Comparison of ENCODE assay signal across 1 cellular context in the genomic region with DNA sequence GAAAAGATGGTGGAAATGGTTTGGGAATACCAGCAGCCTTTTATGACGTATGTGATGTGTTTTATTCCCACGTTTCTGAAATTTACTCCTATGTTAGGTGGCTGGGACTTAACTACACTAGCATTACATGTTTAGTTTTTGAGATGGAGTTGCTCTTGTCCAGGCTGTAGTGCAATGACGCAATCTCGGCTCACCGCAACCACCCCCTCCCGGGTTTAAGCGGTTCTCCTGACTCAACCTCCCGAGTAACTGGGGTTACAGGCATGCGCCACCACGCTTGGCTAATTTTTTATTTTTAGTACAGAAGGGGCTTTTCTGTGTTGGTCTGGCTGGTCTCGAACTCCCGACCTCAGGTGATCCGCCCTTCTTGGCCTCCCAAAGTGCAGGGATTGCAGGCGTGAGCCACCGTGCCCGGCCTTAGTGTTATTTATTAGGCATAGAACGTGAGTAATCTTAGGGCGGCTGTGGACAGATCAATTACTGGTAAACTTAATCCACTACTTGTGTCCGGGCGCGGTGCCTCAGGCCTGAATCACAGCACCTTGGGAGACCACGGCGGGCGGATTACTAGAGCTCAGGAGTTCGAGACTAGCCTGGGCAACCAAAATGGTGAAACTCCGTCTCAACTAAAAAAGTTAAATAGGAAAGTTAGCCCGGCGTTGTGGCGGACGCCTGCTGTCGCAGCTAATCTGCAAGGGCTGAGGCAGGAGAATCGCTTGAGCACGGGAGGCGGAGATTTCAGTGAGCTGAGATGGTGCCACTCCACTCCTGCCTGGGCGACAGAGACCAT.
TF ChIP-seq lines count a peak whose summit lies in the region.

No MANE protein-coding gene starts in this region.

TF ChIP-seq in GM12878, 131 proteins besides CTCF, POLR2A, EP300 and RAD21 (continued from another document and continues in another):
- peak; percentile 19; the same call in 1 of the 2 replicates for TF ChIP-seq ZNF207 (IDR thresholded peaks at IDR 0.05; ENCODE audit: borderline replicate concordance)
- no peak for TF ChIP-seq HDAC6 (IDR thresholded peaks at IDR 0.05; ENCODE audit: unreplicated experiment)
- TF ChIP-seq, protein P1, sequence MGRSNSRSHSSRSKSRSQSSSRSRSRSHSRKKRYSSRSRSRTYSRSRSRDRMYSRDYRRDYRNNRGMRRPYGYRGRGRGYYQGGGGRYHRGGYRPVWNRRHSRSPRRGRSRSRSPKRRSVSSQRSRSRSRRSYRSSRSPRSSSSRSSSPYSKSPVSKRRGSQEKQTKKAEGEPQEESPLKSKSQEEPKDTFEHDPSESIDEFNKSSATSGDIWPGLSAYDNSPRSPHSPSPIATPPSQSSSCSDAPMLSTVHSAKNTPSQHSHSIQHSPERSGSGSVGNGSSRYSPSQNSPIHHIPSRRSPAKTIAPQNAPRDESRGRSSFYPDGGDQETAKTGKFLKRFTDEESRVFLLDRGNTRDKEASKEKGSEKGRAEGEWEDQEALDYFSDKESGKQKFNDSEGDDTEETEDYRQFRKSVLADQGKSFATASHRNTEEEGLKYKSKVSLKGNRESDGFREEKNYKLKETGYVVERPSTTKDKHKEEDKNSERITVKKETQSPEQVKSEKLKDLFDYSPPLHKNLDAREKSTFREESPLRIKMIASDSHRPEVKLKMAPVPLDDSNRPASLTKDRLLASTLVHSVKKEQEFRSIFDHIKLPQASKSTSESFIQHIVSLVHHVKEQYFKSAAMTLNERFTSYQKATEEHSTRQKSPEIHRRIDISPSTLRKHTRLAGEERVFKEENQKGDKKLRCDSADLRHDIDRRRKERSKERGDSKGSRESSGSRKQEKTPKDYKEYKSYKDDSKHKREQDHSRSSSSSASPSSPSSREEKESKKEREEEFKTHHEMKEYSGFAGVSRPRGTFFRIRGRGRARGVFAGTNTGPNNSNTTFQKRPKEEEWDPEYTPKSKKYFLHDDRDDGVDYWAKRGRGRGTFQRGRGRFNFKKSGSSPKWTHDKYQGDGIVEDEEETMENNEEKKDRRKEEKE (IDR thresholded peaks at IDR 0.05), result no peak
- no peak for TF ChIP-seq NR2C2 (IDR thresholded peaks at IDR 0.05; ENCODE audit: borderline replicate concordance, control insufficient read depth, insufficient read length, low read depth)
- no peak for TF ChIP-seq REST (IDR thresholded peaks at IDR 0.05; ENCODE audit: low read depth, low read length)
- no peak for TF ChIP-seq CHD2 (IDR thresholded peaks at IDR 0.05; ENCODE audit: borderline replicate concordance, low read depth, low read length)
- peak; percentile 45 to 58 for TF ChIP-seq IKZF2 (IDR thresholded peaks at IDR 0.05)
- no peak for TF ChIP-seq EZH2 (IDR thresholded peaks at IDR 0.05; ENCODE audit: borderline replicate concordance, control insufficient read depth, low read depth, low read length)
- TF ChIP-seq PML (IDR thresholded peaks at IDR 0.05; ENCODE audit: low read length), result peak; percentile 23; the same call in 1 of the 2 replicates
- no peak for TF ChIP-seq SIN3A (IDR thresholded peaks at IDR 0.05; ENCODE audit: low read depth, low read length)
- no peak for TF ChIP-seq KDM1A (IDR thresholded peaks at IDR 0.05; ENCODE audit: borderline replicate concordance)
- TF ChIP-seq RBBP5 (conservative IDR thresholded peaks at IDR 0.05), result no peak
- TF ChIP-seq, protein P2, sequence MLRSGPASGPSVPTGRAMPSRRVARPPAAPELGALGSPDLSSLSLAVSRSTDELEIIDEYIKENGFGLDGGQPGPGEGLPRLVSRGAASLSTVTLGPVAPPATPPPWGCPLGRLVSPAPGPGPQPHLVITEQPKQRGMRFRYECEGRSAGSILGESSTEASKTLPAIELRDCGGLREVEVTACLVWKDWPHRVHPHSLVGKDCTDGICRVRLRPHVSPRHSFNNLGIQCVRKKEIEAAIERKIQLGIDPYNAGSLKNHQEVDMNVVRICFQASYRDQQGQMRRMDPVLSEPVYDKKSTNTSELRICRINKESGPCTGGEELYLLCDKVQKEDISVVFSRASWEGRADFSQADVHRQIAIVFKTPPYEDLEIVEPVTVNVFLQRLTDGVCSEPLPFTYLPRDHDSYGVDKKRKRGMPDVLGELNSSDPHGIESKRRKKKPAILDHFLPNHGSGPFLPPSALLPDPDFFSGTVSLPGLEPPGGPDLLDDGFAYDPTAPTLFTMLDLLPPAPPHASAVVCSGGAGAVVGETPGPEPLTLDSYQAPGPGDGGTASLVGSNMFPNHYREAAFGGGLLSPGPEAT (IDR thresholded peaks at IDR 0.05; ENCODE audit: low read depth), result peak; percentile 44; the same call in 1 of the 2 replicates
- 0 out of 2 replicates have a peak, but pooled peaks have one; percentile 58 for TF ChIP-seq MEF2A (IDR thresholded peaks at IDR 0.05; ENCODE audit: insufficient read depth, low read depth, low read length)
- TF ChIP-seq CBX5 (IDR thresholded peaks at IDR 0.05; ENCODE audit: low read depth), result no peak
- no peak for TF ChIP-seq RCOR1 (conservative IDR thresholded peaks at IDR 0.05; ENCODE audit: low read depth, low read length)
- TF ChIP-seq, protein P3, sequence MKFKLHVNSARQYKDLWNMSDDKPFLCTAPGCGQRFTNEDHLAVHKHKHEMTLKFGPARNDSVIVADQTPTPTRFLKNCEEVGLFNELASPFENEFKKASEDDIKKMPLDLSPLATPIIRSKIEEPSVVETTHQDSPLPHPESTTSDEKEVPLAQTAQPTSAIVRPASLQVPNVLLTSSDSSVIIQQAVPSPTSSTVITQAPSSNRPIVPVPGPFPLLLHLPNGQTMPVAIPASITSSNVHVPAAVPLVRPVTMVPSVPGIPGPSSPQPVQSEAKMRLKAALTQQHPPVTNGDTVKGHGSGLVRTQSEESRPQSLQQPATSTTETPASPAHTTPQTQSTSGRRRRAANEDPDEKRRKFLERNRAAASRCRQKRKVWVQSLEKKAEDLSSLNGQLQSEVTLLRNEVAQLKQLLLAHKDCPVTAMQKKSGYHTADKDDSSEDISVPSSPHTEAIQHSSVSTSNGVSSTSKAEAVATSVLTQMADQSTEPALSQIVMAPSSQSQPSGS (IDR thresholded peaks at IDR 0.05; ENCODE audit: low read length), result peak; percentile 85
- TF ChIP-seq ZBTB33 (IDR thresholded peaks at IDR 0.05), result no peak
- TF ChIP-seq, protein P4, sequence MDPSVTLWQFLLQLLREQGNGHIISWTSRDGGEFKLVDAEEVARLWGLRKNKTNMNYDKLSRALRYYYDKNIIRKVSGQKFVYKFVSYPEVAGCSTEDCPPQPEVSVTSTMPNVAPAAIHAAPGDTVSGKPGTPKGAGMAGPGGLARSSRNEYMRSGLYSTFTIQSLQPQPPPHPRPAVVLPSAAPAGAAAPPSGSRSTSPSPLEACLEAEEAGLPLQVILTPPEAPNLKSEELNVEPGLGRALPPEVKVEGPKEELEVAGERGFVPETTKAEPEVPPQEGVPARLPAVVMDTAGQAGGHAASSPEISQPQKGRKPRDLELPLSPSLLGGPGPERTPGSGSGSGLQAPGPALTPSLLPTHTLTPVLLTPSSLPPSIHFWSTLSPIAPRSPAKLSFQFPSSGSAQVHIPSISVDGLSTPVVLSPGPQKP (IDR thresholded peaks at IDR 0.05; ENCODE audit: low read depth, low read length), result 0 out of 2 replicates have a peak, but pooled peaks have one; percentile 30
- no peak for TF ChIP-seq SRF (IDR thresholded peaks at IDR 0.05; ENCODE audit: low read depth in 2 of 2, low read length in 2 of 2)
- TF ChIP-seq ZBTB40 (IDR thresholded peaks at IDR 0.05; ENCODE audit: borderline replicate concordance), result 0 out of 2 replicates have a peak, but pooled peaks have one; percentile 29
- TF ChIP-seq PKNOX1 (IDR thresholded peaks at IDR 0.05), result no peak
- TF ChIP-seq SP1 (IDR thresholded peaks at IDR 0.05; ENCODE audit: low read depth, low read length), result no peak
- TF ChIP-seq JUND (IDR thresholded peaks at IDR 0.05; ENCODE audit: low read depth, low read length), result 0 out of 2 replicates have a peak, but pooled peaks have one; percentile 39
- TF ChIP-seq ZBED1 (IDR thresholded peaks at IDR 0.05; ENCODE audit: borderline replicate concordance), result no peak
- no peak for TF ChIP-seq FOS (IDR thresholded peaks at IDR 0.05; ENCODE audit: borderline replicate concordance, extremely low read depth, insufficient read length)
- no peak for TF ChIP-seq TCF7 (IDR thresholded peaks at IDR 0.05; ENCODE audit: borderline replicate concordance)
- TF ChIP-seq NFIC (IDR thresholded peaks at IDR 0.05; ENCODE audit: low read depth, low read length), result no peak; the same call in 1 of the 2 replicates
